In the genomic region with DNA sequence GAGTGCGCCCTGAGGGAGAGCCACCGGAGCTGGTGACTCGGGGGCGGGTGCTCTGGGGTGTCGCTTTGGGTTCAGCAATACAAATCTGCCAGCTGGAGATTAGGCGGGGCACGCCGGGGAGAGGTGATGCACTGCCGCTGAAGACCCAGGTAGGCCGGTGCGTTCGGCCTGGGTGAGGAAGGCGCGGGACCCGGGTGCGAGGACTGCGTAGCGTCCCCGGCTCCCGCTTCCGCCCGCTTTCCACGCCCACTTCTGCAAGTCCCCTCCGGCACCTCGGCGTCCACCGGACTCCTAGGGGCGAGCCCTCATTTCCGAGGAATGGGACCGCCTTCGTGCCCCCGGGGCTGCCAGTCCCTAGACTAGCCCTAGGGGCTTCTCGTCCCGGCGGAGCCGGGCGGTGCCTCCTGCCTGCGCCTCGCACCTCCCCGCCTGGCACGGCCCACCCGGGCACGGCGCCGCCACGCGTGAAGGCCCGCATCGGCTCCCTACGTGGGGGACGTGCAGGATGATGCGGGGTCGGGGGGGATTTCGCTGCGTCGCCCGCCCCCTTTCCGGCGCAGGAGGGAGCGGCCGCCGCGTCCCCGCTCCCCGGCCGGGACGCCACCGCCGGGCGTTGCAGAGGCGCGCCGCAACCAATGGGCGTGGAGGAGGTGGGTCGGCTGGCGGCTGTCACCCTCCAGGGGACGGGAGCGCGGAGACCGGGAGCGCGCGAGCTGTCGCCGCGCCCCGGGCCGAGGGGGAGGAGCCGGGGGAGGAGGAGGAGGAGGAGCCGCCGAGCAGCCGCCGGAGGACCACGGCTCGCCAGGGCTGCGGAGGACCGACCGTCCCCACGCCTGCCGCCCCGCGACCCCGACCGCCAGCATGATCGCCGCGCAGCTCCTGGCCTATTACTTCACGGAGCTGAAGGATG, we compare ENCODE assay signal across 8 cellular contexts. TPM values are rescaled to one million over a fixed set of nuclear protein-coding genes. Genes with fewer than 3 reads are reported as not detected.
DNase-seq lines count a peak whose midpoint lies in the region; ATAC-seq and TF ChIP-seq lines count a peak whose summit lies in the region.

No MANE protein-coding gene starts in this region.

- H3K4me3 ChIP-seq in HEK293 (ENCODE audit: low read depth, low read length) (peak overlapping the region; percentile 82), adipocyte (ENCODE audit: low read length) (peak overlapping the region; percentile 94)

- H3K27me3 Mint-ChIP-seq in progenitor cell of endocrine pancreas: no peaks in the 10 kb centered on the region

- no peaks in the 10 kb centered on the region for H3K36me3 ChIP-seq in HEK293 (ENCODE audit: control insufficient read depth in 2 of 2, insufficient read depth in 1 of 2, low read length in 2 of 2)
- H3K36me3 ChIP-seq in adipocyte (ENCODE audit: control insufficient read depth, insufficient read depth, low read length, severe bottlenecking): no peaks in the 10 kb centered on the region

- peak; percentile 96 to 97 for ATAC-seq in left cardiac atrium

- intact Hi-C loops in left cardiac atrium (cut with DNase I): no loop called here

- H3K4me3 Mint-ChIP-seq in progenitor cell of endocrine pancreas (ENCODE audit: low read depth): peak overlapping the region; percentile 91

- DNase-seq in GM10266 (ENCODE audit: extremely low spot score): peak; percentile 98
- DNase-seq in MV-4-11 (lab: John Stamatoyannopoulos, UW): peak; percentile 77
- peak; percentile 84 for DNase-seq in SW480 (ENCODE audit: low spot score)
- peak; percentile 96 for DNase-seq in adipocyte (ENCODE audit: low read depth)
- peak; percentile 92 for DNase-seq in left cardiac atrium
- DNase-seq in progenitor cell of endocrine pancreas (ENCODE audit: low spot score, unreplicated experiment): peak; percentile 79
- peak; percentile 93 for DNase-seq in ureter (ENCODE audit: low spot score)

- peak overlapping the region; percentile 59 for H3K27ac Mint-ChIP-seq in progenitor cell of endocrine pancreas

- H3K9ac ChIP-seq in adipocyte (ENCODE audit: low read length): peak overlapping the region; percentile 97

- TF ChIP-seq CTCF in GM10266 (IDR thresholded peaks at IDR 0.05; ENCODE audit: control insufficient read depth, insufficient read depth, low read depth, missing control alignments): no peak
- peak; percentile 31; the same call in 1 of the 2 replicates for TF ChIP-seq CTCF in HEK293 (tag by site-specific recombination; IDR thresholded peaks at IDR 0.05)
- peak; percentile 9 for TF ChIP-seq CTCF in progenitor cell of endocrine pancreas (IDR thresholded peaks at IDR 0.05; ENCODE audit: unreplicated experiment)

- POLR2A ChIA-PET in HEK293 (lab: Yijun Ruan, JAX): interaction anchor here (1.2 to 1.3 kb wide), 2 partner anchors 27 to 40 kb away, joined by 3 to 4 read pairs; a partner anchor contains a TSS

- H3K27ac ChIP-seq in HEK293 (ENCODE audit: extremely low read depth, low read depth, low read length): peak overlapping the region; percentile 66; the same call in 1 of the 2 replicates

- 0 out of 2 replicates have a peak, but pooled peaks cover 3% of the 10 kb centered on the region for H3K4me1 ChIP-seq in HEK293 (ENCODE audit: control insufficient read depth, insufficient read depth, low read length)
- peaks cover 45% of the 10 kb centered on the region for H3K4me1 ChIP-seq in adipocyte (ENCODE audit: control insufficient read depth, insufficient read depth, low read length)

- H3K4me1 Mint-ChIP-seq in progenitor cell of endocrine pancreas (ENCODE audit: low read depth): peaks cover 30% of the 10 kb centered on the region

- H3K9me3 ChIP-seq in HEK293 (ENCODE audit: control insufficient read depth, insufficient read depth, low read depth, low read length) (no peaks in the 10 kb centered on the region), adipocyte (ENCODE audit: control insufficient read depth, low read length) (no peaks in the 10 kb centered on the region)

- CTCF ChIA-PET in HEK293 (lab: Yijun Ruan, JAX): interaction anchor here (0.5 to 0.7 kb wide), 6 partner anchors 21 to 730 kb away, joined by 3 to 6 read pairs (median 3); no protein-coding TSS in a partner anchor

- no peaks in the 10 kb centered on the region for H3K36me3 Mint-ChIP-seq in progenitor cell of endocrine pancreas (ENCODE audit: insufficient read depth)

- no peaks in the 10 kb centered on the region for H3K9me3 Mint-ChIP-seq in progenitor cell of endocrine pancreas (ENCODE audit: low read depth)

- H3K27me3 ChIP-seq in adipocyte (replicated peaks; ENCODE audit: control insufficient read depth, insufficient read depth, low read length): no peaks in the 10 kb centered on the region

TF ChIP-seq in HEK293, 187 proteins besides CTCF, POLR2A, EP300 and RAD21 (continues in another document):
- TF ChIP-seq SP3 (tag by site-specific recombination; IDR thresholded peaks at IDR 0.05): peak; percentile 80
- peak; percentile 52; the same call in 1 of the 2 replicates for TF ChIP-seq ZNF610 (tag by site-specific recombination; IDR thresholded peaks at IDR 0.05; ENCODE audit: borderline replicate concordance)
- peak; percentile 97 for TF ChIP-seq ZBTB48 (tag by site-specific recombination; IDR thresholded peaks at IDR 0.05)
- TF ChIP-seq KLF9 (tag by site-specific recombination; IDR thresholded peaks at IDR 0.05; ENCODE audit: low read depth): peak; percentile 78
- TF ChIP-seq, protein P1, sequence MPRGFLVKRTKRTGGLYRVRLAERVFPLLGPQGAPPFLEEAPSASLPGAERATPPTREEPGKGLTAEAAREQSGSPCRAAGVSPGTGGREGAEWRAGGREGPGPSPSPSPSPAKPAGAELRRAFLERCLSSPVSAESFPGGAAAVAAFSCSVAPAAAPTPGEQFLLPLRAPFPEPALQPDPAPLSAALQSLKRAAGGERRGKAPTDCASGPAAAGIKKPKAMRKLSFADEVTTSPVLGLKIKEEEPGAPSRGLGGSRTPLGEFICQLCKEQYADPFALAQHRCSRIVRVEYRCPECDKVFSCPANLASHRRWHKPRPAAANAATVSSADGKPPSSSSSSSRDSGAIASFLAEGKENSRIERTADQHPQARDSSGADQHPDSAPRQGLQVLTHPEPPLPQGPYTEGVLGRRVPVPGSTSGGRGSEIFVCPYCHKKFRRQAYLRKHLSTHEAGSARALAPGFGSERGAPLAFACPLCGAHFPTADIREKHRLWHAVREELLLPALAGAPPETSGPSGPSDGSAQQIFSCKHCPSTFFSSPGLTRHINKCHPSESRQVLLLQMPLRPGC (tag by site-specific recombination; IDR thresholded peaks at IDR 0.05): no peak
- TF ChIP-seq SP2 (tag by site-specific recombination; IDR thresholded peaks at IDR 0.05): peak; percentile 77
- TF ChIP-seq ZNF571 (tag by site-specific recombination; IDR thresholded peaks at IDR 0.05): no peak
- no peak for TF ChIP-seq ZNF274 (IDR thresholded peaks at IDR 0.05; ENCODE audit: low read length)
- TF ChIP-seq ZNF274 (tag by site-specific recombination; IDR thresholded peaks at IDR 0.05; ENCODE audit: borderline replicate concordance): no peak
- peak; percentile 97 for TF ChIP-seq KLF10 (tag by site-specific recombination; IDR thresholded peaks at IDR 0.05)
- TF ChIP-seq, protein P2, sequence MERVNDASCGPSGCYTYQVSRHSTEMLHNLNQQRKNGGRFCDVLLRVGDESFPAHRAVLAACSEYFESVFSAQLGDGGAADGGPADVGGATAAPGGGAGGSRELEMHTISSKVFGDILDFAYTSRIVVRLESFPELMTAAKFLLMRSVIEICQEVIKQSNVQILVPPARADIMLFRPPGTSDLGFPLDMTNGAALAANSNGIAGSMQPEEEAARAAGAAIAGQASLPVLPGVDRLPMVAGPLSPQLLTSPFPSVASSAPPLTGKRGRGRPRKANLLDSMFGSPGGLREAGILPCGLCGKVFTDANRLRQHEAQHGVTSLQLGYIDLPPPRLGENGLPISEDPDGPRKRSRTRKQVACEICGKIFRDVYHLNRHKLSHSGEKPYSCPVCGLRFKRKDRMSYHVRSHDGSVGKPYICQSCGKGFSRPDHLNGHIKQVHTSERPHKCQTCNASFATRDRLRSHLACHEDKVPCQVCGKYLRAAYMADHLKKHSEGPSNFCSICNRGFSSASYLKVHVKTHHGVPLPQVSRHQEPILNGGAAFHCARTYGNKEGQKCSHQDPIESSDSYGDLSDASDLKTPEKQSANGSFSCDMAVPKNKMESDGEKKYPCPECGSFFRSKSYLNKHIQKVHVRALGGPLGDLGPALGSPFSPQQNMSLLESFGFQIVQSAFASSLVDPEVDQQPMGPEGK (tag by site-specific recombination; IDR thresholded peaks at IDR 0.05): peak; percentile 60; the same call in 1 of the 2 replicates
- TF ChIP-seq ZNF155 (tag by site-specific recombination; IDR thresholded peaks at IDR 0.05): no peak
- peak; percentile 44; the same call in 1 of the 2 replicates for TF ChIP-seq ZNF394 (tag by site-specific recombination; IDR thresholded peaks at IDR 0.05; ENCODE audit: borderline replicate concordance)
- TF ChIP-seq, protein P3, sequence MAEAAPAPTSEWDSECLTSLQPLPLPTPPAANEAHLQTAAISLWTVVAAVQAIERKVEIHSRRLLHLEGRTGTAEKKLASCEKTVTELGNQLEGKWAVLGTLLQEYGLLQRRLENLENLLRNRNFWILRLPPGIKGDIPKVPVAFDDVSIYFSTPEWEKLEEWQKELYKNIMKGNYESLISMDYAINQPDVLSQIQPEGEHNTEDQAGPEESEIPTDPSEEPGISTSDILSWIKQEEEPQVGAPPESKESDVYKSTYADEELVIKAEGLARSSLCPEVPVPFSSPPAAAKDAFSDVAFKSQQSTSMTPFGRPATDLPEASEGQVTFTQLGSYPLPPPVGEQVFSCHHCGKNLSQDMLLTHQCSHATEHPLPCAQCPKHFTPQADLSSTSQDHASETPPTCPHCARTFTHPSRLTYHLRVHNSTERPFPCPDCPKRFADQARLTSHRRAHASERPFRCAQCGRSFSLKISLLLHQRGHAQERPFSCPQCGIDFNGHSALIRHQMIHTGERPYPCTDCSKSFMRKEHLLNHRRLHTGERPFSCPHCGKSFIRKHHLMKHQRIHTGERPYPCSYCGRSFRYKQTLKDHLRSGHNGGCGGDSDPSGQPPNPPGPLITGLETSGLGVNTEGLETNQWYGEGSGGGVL (tag by site-specific recombination; IDR thresholded peaks at IDR 0.05): peak; percentile 79
- peak; percentile 28; the same call in 1 of the 2 replicates for TF ChIP-seq ZNF677 (tag by site-specific recombination; IDR thresholded peaks at IDR 0.05)
- no peak for TF ChIP-seq ZSCAN16 (tag by site-specific recombination; IDR thresholded peaks at IDR 0.05)
- 0 out of 2 replicates have a peak, but pooled peaks have one; percentile 40 for TF ChIP-seq ZBTB7A (tag by site-specific recombination; IDR thresholded peaks at IDR 0.05; ENCODE audit: low read depth)
- 0 out of 2 replicates have a peak, but pooled peaks have one; percentile 33 for TF ChIP-seq KLF16 (tag by site-specific recombination; IDR thresholded peaks at IDR 0.05)
- TF ChIP-seq ZNF133 (tag by site-specific recombination; IDR thresholded peaks at IDR 0.05): no peak

RNA-seq across cellular contexts. Expression of a gene that starts 40.0 kb away (rescaled TPM):
- total RNA-seq in left cardiac atrium: 100 to 1,000 TPM; 188 to 274 TPM
- 32.5 and 35.6 TPM in 2 replicates for total RNA-seq in progenitor cell of endocrine pancreas
- 139 TPM for total RNA-seq in ureter

Comparison
In these comparisons a context has a peak if more than half of its experiments do, and no peak if none do; other contexts are left out.
1. Peak in every context shown above with its lines: DNase-seq, ATAC-seq, H3K4me3 ChIP-seq and H3K27ac ChIP-seq.